ENCODE assay signal across 16 cellular contexts in genomic region chr3:186075489-186075888, GRCh38. TPM values are rescaled to one million over a fixed set of nuclear protein-coding genes. Genes with fewer than 3 reads are reported as not detected.
DNase-seq lines count a peak whose midpoint lies in the region; ATAC-seq and TF ChIP-seq lines count a peak whose summit lies in the region.
"Had no signal": no experiment of that assay in that cellular context is flagged by ENCODE, and none has a peak within 500 bp of the region (broad histone marks: within the 10 kb centered on the region; RNA-seq: fewer than 3 reads in every experiment).

No MANE protein-coding gene starts in this region.

- H2AFZ ChIP-seq in smooth muscle cell (ENCODE audit: low read depth), result no peak overlapping the region

- peaks cover 10% of the 10 kb centered on the region for H3K9me3 Mint-ChIP-seq in WTC11

- POLR2A ChIA-PET in WTC11 (lab: Charles Lee), result interaction anchor here (0.9 kb wide), 1 partner anchor 108 kb away, joined by 3 read pairs; no protein-coding TSS in a partner anchor

- H3K4me3 ChIP-seq in smooth muscle cell (no peak overlapping the region), upper lobe of right lung (no peak overlapping the region), esophagus muscularis mucosa (no peak overlapping the region)
- H3K4me3 ChIP-seq: HAP-1 had no signal

- H3F3A ChIP-seq in smooth muscle cell (ENCODE audit: low read depth), result no peaks in the 10 kb centered on the region

- intact Hi-C loops in upper lobe of right lung (cut with DNase I) (no loop called here), esophagus muscularis mucosa (cut with DNase I) (no loop called here)

- no peaks in the 10 kb centered on the region for H3K79me2 ChIP-seq in smooth muscle cell (ENCODE audit: low read depth)

- ATAC-seq in WTC11 (no peak), foreskin keratinocyte (peak; percentile 76), upper lobe of right lung (no peak)
- ATAC-seq: CD8-positive, alpha-beta T cell had no signal

- H3K9ac ChIP-seq in smooth muscle cell (ENCODE audit: low read depth), result no peak overlapping the region

- no peaks in the 10 kb centered on the region for H4K20me1 ChIP-seq in smooth muscle cell (ENCODE audit: low read depth)

- DNase-seq in EH (ENCODE audit: low read depth) (peak; percentile 8), WTC11 (ENCODE audit: low spot score) (no peak), foreskin keratinocyte (peak; percentile 35 to 71), smooth muscle cell (lab: John Stamatoyannopoulos, UW; ENCODE audit: unreplicated experiment) (no peak), upper lobe of right lung (no peak), esophagus muscularis mucosa (ENCODE audit: extremely low spot score) (no peak), SIG-M5 treated with dmso at 0.1 percent for 504 hours (lab: John Stamatoyannopoulos, UW; ENCODE audit: unreplicated experiment) (no peak)
- DNase-seq: CD8-positive, alpha-beta T cell; COR-L47; DMS153; DMS79 treated with DMSO at 0.1 percent for 48 hours; GF-D8 had no signal

- no peak for TF ChIP-seq POLR2A in esophagus muscularis mucosa (IDR thresholded peaks at IDR 0.05; ENCODE audit: low read depth)

- TF ChIP-seq CTCF in WTC11 (IDR thresholded peaks at IDR 0.05), result no peak
- TF ChIP-seq CTCF in foreskin keratinocyte (conservative IDR thresholded peaks at IDR 0.05), result no peak
- TF ChIP-seq CTCF in smooth muscle cell (IDR thresholded peaks at IDR 0.05; ENCODE audit: borderline replicate concordance, insufficient read depth, poor library complexity, severe bottlenecking), result no peak
- TF ChIP-seq CTCF in upper lobe of right lung (IDR thresholded peaks at IDR 0.05), result no peak
- no peak for TF ChIP-seq CTCF in esophagus muscularis mucosa (IDR thresholded peaks at IDR 0.05)

- 47% methylated on average over 2 of the region's 2 CpGs for WGBS in smooth muscle cell (ENCODE audit: low lambda C conversion rate)
- WGBS in esophagus muscularis mucosa, result 77% methylated on average over 2 of the region's 2 CpGs

- peaks cover 26% of the 10 kb centered on the region for H3K36me3 ChIP-seq in smooth muscle cell (ENCODE audit: low read depth)
- H3K36me3 ChIP-seq in upper lobe of right lung, result peaks cover 10% of the 10 kb centered on the region
- peaks cover 0 to 21% (median 6%) of the 10 kb centered on the region in 4 donors for H3K36me3 ChIP-seq in esophagus muscularis mucosa
- H3K36me3 ChIP-seq: HAP-1 had no signal

- CTCF ChIA-PET in WTC11 (lab: Charles Lee), result interaction anchor here (1.1 to 1.3 kb wide), 2 partner anchors 22 to 167 kb away, joined by 5 to 11 read pairs; no protein-coding TSS in a partner anchor

- peak overlapping the region; percentile 10 for H3K27ac Mint-ChIP-seq in WTC11
- H3K27ac Mint-ChIP-seq: B cell; CD8-positive, alpha-beta T cell had no signal

- H3K27me3 ChIP-seq in foreskin keratinocyte (no peaks in the 10 kb centered on the region), smooth muscle cell (ENCODE audit: low read depth) (no peaks in the 10 kb centered on the region), upper lobe of right lung (no peaks in the 10 kb centered on the region), esophagus muscularis mucosa (no peaks in the 10 kb centered on the region)

- H3K9me3 ChIP-seq in smooth muscle cell (replicated peaks; ENCODE audit: low read depth), result no peaks in the 10 kb centered on the region
- no peaks in the 10 kb centered on the region for H3K9me3 ChIP-seq in upper lobe of right lung
- no peaks in the 10 kb centered on the region for H3K9me3 ChIP-seq in esophagus muscularis mucosa
- H3K9me3 ChIP-seq: HAP-1 had no signal

- H3K27ac ChIP-seq in foreskin keratinocyte (no peak overlapping the region), smooth muscle cell (ENCODE audit: low read depth) (peak overlapping the region; percentile 55), upper lobe of right lung (no peak overlapping the region), esophagus muscularis mucosa (replicated peaks in 1 of 4) (no peak overlapping the region)
- H3K27ac ChIP-seq: C4-2B, HL-60 had no signal

- H3K4me1 ChIP-seq in foreskin keratinocyte (peaks cover 16% of the 10 kb centered on the region), smooth muscle cell (ENCODE audit: low read depth) (peaks cover 5% of the 10 kb centered on the region), upper lobe of right lung (no peaks in the 10 kb centered on the region), esophagus muscularis mucosa (no peaks in the 10 kb centered on the region)

- H3K27me3 Mint-ChIP-seq in WTC11 (ENCODE audit: low read depth), result no peaks in the 10 kb centered on the region
- H3K27me3 Mint-ChIP-seq: B cell had no signal

- H3K4me3 Mint-ChIP-seq in WTC11, result no peak overlapping the region
- H3K4me3 Mint-ChIP-seq: B cell; CD8-positive, alpha-beta T cell had no signal

- H3K36me3 Mint-ChIP-seq in WTC11, result peaks cover 57% of the 10 kb centered on the region
- H3K36me3 Mint-ChIP-seq: CD8-positive, alpha-beta T cell had no signal

- no peak overlapping the region for H3K4me2 ChIP-seq in smooth muscle cell

- no peak for TF ChIP-seq EP300 in esophagus muscularis mucosa (IDR thresholded peaks at IDR 0.05)

- H3K4me1 Mint-ChIP-seq in WTC11, result peaks cover 34% of the 10 kb centered on the region
- H3K4me1 Mint-ChIP-seq: B cell had no signal

TF ChIP-seq in WTC11, 78 proteins besides CTCF, POLR2A, EP300 and RAD21 (continues in another document):
- TF ChIP-seq NFYB (CRISPR knock-in tag; conservative IDR thresholded peaks at IDR 0.05; ENCODE audit: low read depth), result no peak
- TF ChIP-seq TEAD1 (CRISPR knock-in tag; IDR thresholded peaks at IDR 0.05), result no peak
- no peak for TF ChIP-seq FOXP4 (CRISPR knock-in tag; IDR thresholded peaks at IDR 0.05)
- TF ChIP-seq HMGXB4 (CRISPR knock-in tag; IDR thresholded peaks at IDR 0.05), result no peak
- no peak for TF ChIP-seq ESRRA (CRISPR knock-in tag; IDR thresholded peaks at IDR 0.05; ENCODE audit: borderline replicate concordance)
- no peak for TF ChIP-seq TCF7 (CRISPR knock-in tag; IDR thresholded peaks at IDR 0.05; ENCODE audit: low read depth)
- TF ChIP-seq ZNF425 (CRISPR knock-in tag; conservative IDR thresholded peaks at IDR 0.05), result no peak
- no peak for TF ChIP-seq ZNF423 (CRISPR knock-in tag; IDR thresholded peaks at IDR 0.05)
- no peak for TF ChIP-seq TP53 (CRISPR knock-in tag; IDR thresholded peaks at IDR 0.05)
- TF ChIP-seq RELA (CRISPR knock-in tag; IDR thresholded peaks at IDR 0.05; ENCODE audit: borderline replicate concordance), result no peak

RNA-seq across cellular contexts. Expression of gene ETV5, which starts 33.4 kb away (rescaled TPM):
- total RNA-seq in WTC11 (2021), result 52.9 to 71.3 TPM (median 62.1 TPM) in 3 replicates
- total RNA-seq in foreskin keratinocyte, result 46.8 and 53.6 TPM in 2 replicates
- 23.4 and 24.5 TPM in 2 replicates for polyA plus RNA-seq in foreskin keratinocyte
- total RNA-seq in smooth muscle cell, result 29.8 and 51.8 TPM in 2 replicates
- polyA plus RNA-seq in smooth muscle cell, result 23.3 and 32.6 TPM in 2 replicates
- 56.3 TPM for total RNA-seq in upper lobe of right lung
- total RNA-seq in esophagus muscularis mucosa, result 10 to 100 TPM in 2 of 4 donors, 1 to 10 TPM in 2; 6.6 to 12.4 (median 9.5) TPM

Comparison
In these comparisons a context has a peak if more than half of its experiments do, and no peak if none do; other contexts are left out.
1. DNase-seq: peak in EH (single experiment) and foreskin keratinocyte (2 of 2); none in WTC11 (single experiment), smooth muscle cell (single experiment), upper lobe of right lung (single experiment), esophagus muscularis mucosa (single experiment) and SIG-M5 treated with dmso at 0.1 percent for 504 hours (single experiment).